Comparison of ENCODE assay signal across 8 cellular contexts in genomic region chr4:112637552-112637866, GRCh38. TPM values are rescaled to one million over a fixed set of nuclear protein-coding genes. Genes with fewer than 3 reads are reported as not detected.
DNase-seq lines count a peak whose midpoint lies in the region; ATAC-seq, FAIRE-seq and TF ChIP-seq lines count a peak whose summit lies in the region.

No MANE protein-coding gene starts in this region.

- TF ChIP-seq CTCF in RWPE2 (IDR thresholded peaks at IDR 0.05; ENCODE audit: poor library complexity, severe bottlenecking), result peak; percentile 68
- no peak for TF ChIP-seq CTCF in testis (IDR thresholded peaks at IDR 0.05)
- TF ChIP-seq CTCF in D721Med (IDR thresholded peaks at IDR 0.05; ENCODE audit: insufficient read depth, missing control alignments), result no peak

- H3K27ac ChIP-seq in RWPE2 (ENCODE audit: poor library complexity, severe bottlenecking) (peak overlapping the region; percentile 71), right cardiac atrium (ENCODE audit: low read length) (peak overlapping the region; percentile 55), testis (peak overlapping the region; percentile 97 to 99)

- H3K9me3 ChIP-seq in RWPE2 (ENCODE audit: severe bottlenecking) (no peaks in the 10 kb centered on the region), right cardiac atrium (ENCODE audit: control insufficient read depth, low read length) (no peaks in the 10 kb centered on the region), testis (no peaks in the 10 kb centered on the region)

- H3K4me3 ChIP-seq in RWPE2 (ENCODE audit: severe bottlenecking), result peak overlapping the region; percentile 66
- H3K4me3 ChIP-seq in right cardiac atrium (ENCODE audit: low read length), result peak overlapping the region; percentile 91
- H3K4me3 ChIP-seq in testis, result peak overlapping the region; percentile 58 to 89

- FAIRE-seq in D721Med (lab: Jason Lieb, UNC), result no peak

- in situ Hi-C loops in ACHN (cut with HindIII; ENCODE audit: low pct_ligation_motif_present, low pct_unique_long_range_greater_than_20kb, low sequenced_read_pairs), result no loop called here

- no peak for TF ChIP-seq POLR2A in testis (IDR thresholded peaks at IDR 0.05)

- under 1% methylated on average over 8 of the region's 8 CpGs for WGBS in right cardiac atrium
- 0% methylated on average over 8 of the region's 8 CpGs for WGBS in testis, 2 donors

- peaks cover 27% of the 10 kb centered on the region for H3K36me3 ChIP-seq in RWPE2 (ENCODE audit: low read depth)
- no peaks in the 10 kb centered on the region for H3K36me3 ChIP-seq in testis (ENCODE audit: low read depth, missing control alignments)

- intact Hi-C loops in right cardiac atrium (cut with DNase I) (loop anchor here in 2 of 4 donors (5.0 to 10.0 kb wide), 2 partner anchors 125 to 307 kb away; no protein-coding TSS in a partner anchor), testis (cut with DNase I; ENCODE audit: low total_unique reads) (loop anchor here (10.0 kb wide), 2 partner anchors 127 to 307 kb away; no protein-coding TSS in a partner anchor)

- H3K4me1 ChIP-seq in RWPE2 (ENCODE audit: insufficient read depth, poor library complexity, severe bottlenecking) (peaks cover 4% of the 10 kb centered on the region), right cardiac atrium (ENCODE audit: control insufficient read depth, insufficient read depth, low read length) (no peaks in the 10 kb centered on the region), testis (peaks cover 8% of the 10 kb centered on the region)

- no peak for DNase-seq in RWPE2 (ENCODE audit: low spot score)
- DNase-seq in right cardiac atrium, result no peak
- no peak for DNase-seq in testis
- no peak for DNase-seq in ACHN
- DNase-seq in A172 (ENCODE audit: low spot score), result no peak
- no peak for DNase-seq in foreskin melanocyte
- DNase-seq in D721Med (ENCODE audit: insufficient read length, low spot score), result no peak

- ATAC-seq in GM21723 (IDR thresholded peaks at IDR 0.05; ENCODE audit: unreplicated experiment) (peak; percentile 1), RWPE2 (ENCODE audit: low read depth) (peak; percentile 8; the same call in 1 of the 3 replicates), right cardiac atrium (peak in 1 of 2 donors; percentile 1)

- no peaks in the 10 kb centered on the region for H3K27me3 ChIP-seq in RWPE2 (ENCODE audit: insufficient read depth, poor library complexity, severe bottlenecking)
- no peaks in the 10 kb centered on the region for H3K27me3 ChIP-seq in right cardiac atrium (ENCODE audit: control insufficient read depth, insufficient read depth)
- no peaks in the 10 kb centered on the region for H3K27me3 ChIP-seq in testis

RNA-seq across cellular contexts. Expression of gene LARP7, which starts 0.6 kb away (rescaled TPM):
- total RNA-seq in right cardiac atrium (10 to 100 TPM; 46.4 to 54.8 (median 49.5) TPM), testis (10 to 100 TPM; 40.6 to 41.7 TPM)
- polyA plus RNA-seq in right cardiac atrium (57.4 TPM), testis (ENCODE audit: insufficient read depth, low read depth, low replicate concordance) (15.6 TPM)
- total RNA-seq in A172 (2014; rRNA removed; shearing (Covaris generic)), result 48.6 and 52.6 TPM in 2 replicates

RNA-seq across cellular contexts. Expression of gene ZGRF1, which starts 0.8 kb away (rescaled TPM):
- total RNA-seq in right cardiac atrium, result 1 to 10 TPM; 1.9 to 2.5 (median 2.4) TPM
- 1.2 TPM for polyA plus RNA-seq in right cardiac atrium
- total RNA-seq in testis, result 10 to 100 TPM; 16.9 to 25.7 TPM
- polyA plus RNA-seq in testis (ENCODE audit: insufficient read depth, low read depth, low replicate concordance), result 6.4 TPM
- total RNA-seq in A172 (2014; rRNA removed; shearing (Covaris generic)), result 23.1 and 23.5 TPM in 2 replicates
